Comparison of ENCODE assay signal across 24 cellular contexts in genomic region chr14:65499138-65499537, GRCh38.
"Had no signal": no experiment of that assay in that cellular context is flagged by ENCODE, and none has a peak within 500 bp of the region (broad histone marks: within the 10 kb centered on the region; RNA-seq: fewer than 3 reads in every experiment).

No MANE protein-coding gene starts in this region.

- H3K4me3 ChIP-seq: hepatocyte, left ventricle myocardium inferior, lung, mucosa of descending colon, ovary, right atrium auricular region, right lobe of liver, smooth muscle cell, stomach, testis, thyroid gland, transverse colon, upper lobe of left lung, vagina had no signal

- H3K4me2 ChIP-seq: hepatocyte, smooth muscle cell had no signal

- H3K27ac ChIP-seq: hepatocyte, left ventricle myocardium inferior, ovary, right atrium auricular region, right lobe of liver, testis, thyroid gland, transverse colon, upper lobe of left lung, vagina had no signal

- ATAC-seq: mucosa of descending colon; naive thymus-derived CD4-positive, alpha-beta T cell; right lobe of liver had no signal

- H2AFZ ChIP-seq: hepatocyte had no signal

- DNase-seq: islet precursor cell; left ventricle myocardium inferior; midbrain; mucosa of descending colon; naive thymus-derived CD4-positive, alpha-beta T cell; ovary; right lobe of liver; stimulated activated CD4-positive, alpha-beta T cell treated with anti-CD3 and anti-CD28 coated beads, Interleukin-1b, Interleukin-23, amount 100 ng/mL, for 48 hours; stimulated activated CD4-positive, alpha-beta T cell treated with anti-CD3 and anti-CD28 coated beads, Interleukin-2, amount 100 ng/mL, for 48 hours; stimulated activated CD4-positive, alpha-beta T cell treated with anti-CD3 and anti-CD28 coated beads, Interleukin-4, amount 100 ng/mL, for 4 hours; stimulated activated CD8-positive, alpha-beta memory T cell treated with anti-CD3 and anti-CD28 coated beads, Interleukin-4, amount 100 ng/mL, for 48 hours; stimulated activated naive CD4-positive, alpha-beta T cell; stomach; testis; thyroid gland; transverse colon; upper lobe of left lung had no signal

- H3K9me3 ChIP-seq: mucosa of descending colon, ovary, right atrium auricular region, right lobe of liver, stomach, testis, thyroid gland, transverse colon, upper lobe of left lung, vagina had no signal

- H3K27me3 Mint-ChIP-seq: naive thymus-derived CD4-positive, alpha-beta T cell; natural killer cell treated with Interleukin-12 subunit alpha and Interleukin-12 subunit beta and Interleukin-15 and Interleukin-18, amount 100 ng/mL, for 72 hours had no signal

- H3K36me3 ChIP-seq: left ventricle myocardium inferior, ovary, right atrium auricular region, right lobe of liver, stomach, thyroid gland, transverse colon, upper lobe of left lung, vagina had no signal

- H3K4me3 Mint-ChIP-seq: naive thymus-derived CD4-positive, alpha-beta T cell; natural killer cell treated with Interleukin-12 subunit alpha and Interleukin-12 subunit beta and Interleukin-15 and Interleukin-18, amount 100 ng/mL, for 72 hours had no signal

- H3K27ac Mint-ChIP-seq: progenitor cell of endocrine pancreas had no signal

- H3K4me1 ChIP-seq: right atrium auricular region, right lobe of liver, testis, transverse colon, upper lobe of left lung had no signal

- H3K27me3 ChIP-seq: hepatocyte, ovary, right atrium auricular region, right lobe of liver, stomach, testis, thyroid gland, transverse colon, upper lobe of left lung, vagina had no signal
